18 cellular contexts compared by ENCODE assay signal in the genomic region with DNA sequence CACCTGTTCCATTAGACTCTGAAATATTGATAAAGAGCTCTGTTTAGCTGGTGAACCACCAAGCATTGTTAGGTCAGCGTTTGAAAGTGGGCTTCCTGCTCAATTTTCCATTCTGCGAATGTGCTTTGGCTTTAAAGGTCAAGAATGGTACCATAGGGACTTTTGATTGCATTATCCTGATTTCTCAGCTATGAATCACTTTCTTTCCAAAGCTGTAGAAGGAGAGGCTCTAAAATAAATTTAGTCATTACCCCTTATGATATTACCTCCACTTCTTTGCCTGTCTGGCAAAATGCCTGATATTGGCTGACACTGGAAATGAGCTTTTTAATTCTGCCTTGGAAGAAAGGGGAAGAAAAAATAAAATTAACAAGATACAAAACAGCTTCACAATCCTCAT.
DNase-seq lines count a peak whose midpoint lies in the region; ATAC-seq and TF ChIP-seq lines count a peak whose summit lies in the region.
"Had no signal": no experiment of that assay in that cellular context is flagged by ENCODE, and none has a peak within 500 bp of the region (broad histone marks: within the 10 kb centered on the region; RNA-seq: fewer than 3 reads in every experiment).

No MANE protein-coding gene starts in this region.

- peak; percentile 10 for DNase-seq in ELR (ENCODE audit: low read depth)
- DNase-seq in HT1080 (ENCODE audit: low read depth) = peak; percentile 19
- no peak for DNase-seq in RWPE2 (ENCODE audit: low spot score)
- DNase-seq in retinal pigment epithelial cell (ENCODE audit: low read depth) = peak; percentile 2
- no peak for DNase-seq in erythroblast (lab: John Stamatoyannopoulos, UW)
- DNase-seq in COLO829 (ENCODE audit: low spot score) = no peak
- DNase-seq in SHP77 treated with DMSO at 0.1 percent for 48 hours (lab: John Stamatoyannopoulos, UW) = no peak
- DNase-seq: 8988T; CD8-positive, alpha-beta T cell; COR-L47; DMS 273 treated with DMSO at 0.1 percent for 48 hours; DMS53; DND-41; EL had no signal

- no peak overlapping the region for H3K27ac ChIP-seq in RWPE2 (ENCODE audit: poor library complexity, severe bottlenecking)
- H3K27ac ChIP-seq: BLaER1 treated with 17β-estradiol and CSF1 and Interleukin-3, amounts not matched to agents 10 nM and 100 nM; HL-60 had no signal

- peak; percentile 55 for ATAC-seq in RWPE2 (ENCODE audit: low read depth)
- ATAC-seq: CD8-positive, alpha-beta T cell; HepG2 had no signal

- no peaks in the 10 kb centered on the region for H3K27me3 ChIP-seq in RWPE2 (ENCODE audit: insufficient read depth, poor library complexity, severe bottlenecking)
- H3K27me3 ChIP-seq: BLaER1 treated with 17β-estradiol and CSF1 and Interleukin-3, amounts not matched to agents 10 nM and 100 nM had no signal

- no peaks in the 10 kb centered on the region for H3K9me3 ChIP-seq in RWPE2 (ENCODE audit: severe bottlenecking)
- H3K9me3 ChIP-seq: BLaER1 treated with 17β-estradiol and CSF1 and Interleukin-3, amounts not matched to agents 10 nM and 100 nM; HAP-1 had no signal

- no peaks in the 10 kb centered on the region for H3K36me3 ChIP-seq in RWPE2 (ENCODE audit: low read depth)
- H3K36me3 ChIP-seq: BLaER1 treated with 17β-estradiol and CSF1 and Interleukin-3, amounts not matched to agents 10 nM and 100 nM; HAP-1 had no signal

- no peak for TF ChIP-seq CTCF in RWPE2 (IDR thresholded peaks at IDR 0.05; ENCODE audit: poor library complexity, severe bottlenecking)
- no peak for TF ChIP-seq CTCF in retinal pigment epithelial cell (conservative IDR thresholded peaks at IDR 0.05; ENCODE audit: low read depth, low read length)

- H3K4me1 ChIP-seq in RWPE2 (ENCODE audit: insufficient read depth, poor library complexity, severe bottlenecking) = no peaks in the 10 kb centered on the region
- H3K4me1 ChIP-seq: BLaER1 treated with 17β-estradiol and CSF1 and Interleukin-3, amounts not matched to agents 10 nM and 100 nM; HAP-1 had no signal

- H3K4me3 ChIP-seq in RWPE2 (ENCODE audit: severe bottlenecking) (no peak overlapping the region), retinal pigment epithelial cell (ENCODE audit: low read length) (no peak overlapping the region)
- H3K4me3 ChIP-seq: BLaER1 treated with 17β-estradiol and CSF1 and Interleukin-3, amounts not matched to agents 10 nM and 100 nM; HAP-1 had no signal

- TF ChIP-seq POLR2A in erythroblast (IDR thresholded peaks at IDR 0.05; ENCODE audit: low read length) = no peak

Comparison
In these comparisons a context has a peak if more than half of its experiments do, and no peak if none do; other contexts are left out.
1. DNase-seq: peak in ELR (single experiment), HT1080 (single experiment) and retinal pigment epithelial cell (single experiment); none in RWPE2 (single experiment), erythroblast (0 of 2), COLO829 (single experiment) and SHP77 treated with DMSO at 0.1 percent for 48 hours (single experiment).